8 cellular contexts compared by ENCODE assay signal in the genomic region with DNA sequence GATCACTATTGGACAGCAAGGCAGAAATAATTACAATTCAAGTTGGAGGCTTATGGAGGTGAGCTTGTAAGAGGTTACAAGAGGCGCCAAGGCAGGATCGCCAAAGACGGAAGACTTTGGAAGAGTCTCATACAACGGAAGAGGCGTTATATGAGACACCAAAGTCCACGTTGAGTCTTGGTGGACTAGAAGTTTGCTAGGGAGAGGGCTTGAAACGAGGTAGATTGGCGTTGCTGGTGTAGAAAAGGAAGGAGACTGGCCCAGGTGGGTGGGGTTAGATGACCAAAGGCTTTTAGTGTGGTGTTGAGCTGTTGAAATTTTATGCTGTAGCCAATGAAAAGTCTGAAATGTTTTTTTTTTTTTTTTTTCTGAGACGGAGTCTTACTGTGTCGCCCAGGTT. TPM values are rescaled to one million over a fixed set of nuclear protein-coding genes. Genes with fewer than 3 reads are reported as not detected.
DNase-seq lines count a peak whose midpoint lies in the region; ATAC-seq and TF ChIP-seq lines count a peak whose summit lies in the region.

No MANE protein-coding gene starts in this region.

- H3K27me3 ChIP-seq in SJCRH30, result no peaks in the 10 kb centered on the region
- no peaks in the 10 kb centered on the region for H3K27me3 ChIP-seq in aorta (ENCODE audit: control insufficient read depth in 1 of 2, insufficient read depth in 2 of 2, low read length in 1 of 2)

- DNase-seq in NCI-H510A treated with DMSO at 0.1 percent for 48 hours (lab: John Stamatoyannopoulos, UW) (peak; percentile 9), NCI-H510A (lab: John Stamatoyannopoulos, UW) (no peak), SJCRH30 (peak in 1 of 2 experiments; percentile 17), fibroblast of villous mesenchyme (ENCODE audit: low read depth) (no peak), aorta (no peak), mesenteric fat pad (ENCODE audit: low spot score) (no peak)

- intact Hi-C loops in aorta (cut with DNase I), result no loop called here

- H3K36me3 ChIP-seq in SJCRH30 (peaks cover 25% of the 10 kb centered on the region), aorta (ENCODE audit: control insufficient read depth in 1 of 2, insufficient read depth in 2 of 2, low read length in 1 of 2) (no peaks in the 10 kb centered on the region)

- WGBS in aorta, 2 donors, result 87 to 89% methylated on average over 9 to 10 of the region's 10 CpGs

- no peak for ATAC-seq in aorta (ENCODE audit: low FRiP score)
- ATAC-seq in HG03097 (IDR thresholded peaks at IDR 0.05; ENCODE audit: low FRiP score, unreplicated experiment), result no peak

- H3K4me3 ChIP-seq in SJCRH30 (peak overlapping the region; percentile 90), fibroblast of villous mesenchyme (ENCODE audit: low read depth, low read length) (peak overlapping the region; percentile 94), skin epidermis (peak overlapping the region in 4 of 7 experiments; percentile 62 to 100 (median 93)), aorta (ENCODE audit: low read length in 2 of 2) (no peak overlapping the region)

- H3K9me3 ChIP-seq in SJCRH30 (replicated peaks) (no peaks in the 10 kb centered on the region), aorta (ENCODE audit: control insufficient read depth, low read length) (no peaks in the 10 kb centered on the region)

- TF ChIP-seq CTCF in fibroblast of villous mesenchyme (IDR thresholded peaks at IDR 0.05; ENCODE audit: insufficient read depth, low read depth, low read length), result no peak

- H3K4me1 ChIP-seq in SJCRH30, result no peaks in the 10 kb centered on the region; the same call in 1 of the 2 replicates
- H3K4me1 ChIP-seq in aorta (ENCODE audit: control insufficient read depth in 1 of 2, insufficient read depth in 2 of 2, low read length in 2 of 2), result no peaks in the 10 kb centered on the region

- H3K27ac ChIP-seq in SJCRH30 (no peak overlapping the region), skin epidermis (no peak overlapping the region), aorta (ENCODE audit: low read depth in 1 of 2, low read length in 2 of 2) (no peak overlapping the region)

RNA-seq across cellular contexts. Expression of gene MSH2, which starts 1.4 kb away (rescaled TPM):
- total RNA-seq in SJCRH30 (2014; rRNA removed; shearing (Covaris generic)), result 172 and 180 TPM in 2 replicates
- total RNA-seq in fibroblast of villous mesenchyme (17.1 and 22.9 TPM in 2 replicates), aorta (10 to 100 TPM in 1 of 2 donors, 1 to 10 TPM in 1; 5.5 to 15.4 TPM), mesenteric fat pad (8.3 TPM)
- 1 to 10 TPM; 6.0 to 6.1 TPM for polyA plus RNA-seq in aorta

RNA-seq across cellular contexts. Expression of gene EPCAM, which starts 35.2 kb away (rescaled TPM):
- total RNA-seq in SJCRH30 (2014; rRNA removed; shearing (Covaris generic)), result 6.0 and 6.8 TPM in 2 replicates
- total RNA-seq in fibroblast of villous mesenchyme (under 0.01 and 1.3 TPM in 2 replicates), aorta (under 1 TPM in 1 of 2 donors, not detected in 1; 0.32 TPM), mesenteric fat pad (1.4 TPM)
- 10 to 100 TPM in 1 of 2 donors, 1 to 10 TPM in 1; 3.1 to 58.1 TPM for polyA plus RNA-seq in aorta

Comparison
In these comparisons a context has a peak if more than half of its experiments do, and no peak if none do; other contexts are left out.
1. H3K4me3 ChIP-seq: peak in SJCRH30 (single experiment), fibroblast of villous mesenchyme (single experiment) and skin epidermis (4 of 7); none in aorta (0 of 2).